Comparison of ENCODE assay signal across 8 cellular contexts in genomic region chr6:39088331-39088730, GRCh38. TPM values are rescaled to one million over a fixed set of nuclear protein-coding genes. Genes with fewer than 3 reads are reported as not detected.
A peak's percentile ranks its signal among the peaks of the same experiment; 100 is the strongest.
DNase-seq lines count a peak whose midpoint lies in the region; ATAC-seq and TF ChIP-seq lines count a peak whose summit lies in the region.

No MANE protein-coding gene starts in this region.

- TF ChIP-seq CTCF in mammary epithelial cell (conservative IDR thresholded peaks at IDR 0.05 in 1 of 2, IDR thresholded peaks at IDR 0.05 in 1 of 2; ENCODE audit: extremely low read depth in 1 of 2, insufficient read depth in 1 of 2, low read depth in 1 of 2, low read length in 2 of 2) (no peak), psoas muscle (IDR thresholded peaks at IDR 0.05) (peak; percentile 40)

- no peak overlapping the region for H2AFZ ChIP-seq in mammary epithelial cell (ENCODE audit: low read depth, low read length)

- CTCF ChIA-PET in mammary epithelial cell (lab: Charles Lee; ENCODE audit: low non-redundant PET): no interaction called here

- no peak overlapping the region for H3K4me3 ChIP-seq in mammary epithelial cell (replicated peaks in 1 of 3; ENCODE audit: insufficient read depth in 1 of 3, low read depth in 2 of 3, low read length in 3 of 3)
- H3K4me3 ChIP-seq in SJCRH30: no peak overlapping the region
- no peak overlapping the region for H3K4me3 ChIP-seq in psoas muscle

- H3K4me1 ChIP-seq in mammary epithelial cell (ENCODE audit: insufficient read depth, low read length) (no peaks in the 10 kb centered on the region), SJCRH30 (no peaks in the 10 kb centered on the region), psoas muscle (peaks cover 31% of the 10 kb centered on the region)

- H3K36me3 ChIP-seq in mammary epithelial cell (ENCODE audit: insufficient read depth, low read length) (no peaks in the 10 kb centered on the region), SJCRH30 (no peaks in the 10 kb centered on the region), psoas muscle (ENCODE audit: insufficient read depth in 1 of 2, low read depth in 1 of 2) (no peaks in the 10 kb centered on the region)

- 75% methylated on average over 4 of the region's 4 CpGs for WGBS in mammary epithelial cell (ENCODE audit: low coverage, missing lambda C conversion rate)
- 3 to 7% (median 6%) methylated on average over 4 of the region's 4 CpGs for WGBS in psoas muscle, 3 donors

- intact Hi-C loops in mammary epithelial cell (cut with micrococcal nuclease) (no loop called here), psoas muscle (cut with DNase I) (loop anchor here (5.0 to 10.0 kb wide), 2 partner anchors 216 to 224 kb away; partner anchors contain the start of gene KCNK17 (in 1 of the 2))

- no TSS peak for BruUV-seq in mammary epithelial cell (replicated peaks; lab: Mats Ljungman, UMichigan)

- H3K9ac ChIP-seq in mammary epithelial cell (ENCODE audit: insufficient read depth, low read length): no peak overlapping the region

- no peaks in the 10 kb centered on the region for H3K9me3 ChIP-seq in mammary epithelial cell (replicated peaks; ENCODE audit: insufficient read depth, low read length)
- no peaks in the 10 kb centered on the region for H3K9me3 ChIP-seq in SJCRH30 (replicated peaks)
- no peaks in the 10 kb centered on the region for H3K9me3 ChIP-seq in psoas muscle

- no peak overlapping the region for H3K27ac ChIP-seq in mammary epithelial cell (ENCODE audit: insufficient read depth, low read depth, low read length)
- no peak overlapping the region for H3K27ac ChIP-seq in SJCRH30
- no peak overlapping the region for H3K27ac ChIP-seq in psoas muscle

- dilution Hi-C loops in mammary epithelial cell (cut with HindIII; ENCODE audit: low sequenced_read_pairs): no loop called here

- no peaks in the 10 kb centered on the region for H4K20me1 ChIP-seq in mammary epithelial cell (ENCODE audit: insufficient read depth, low read length)

- in situ Hi-C loops in T47D (cut with HindIII; ENCODE audit: low pct_unique_long_range_greater_than_20kb, low sequenced_read_pairs) (no loop called here), mammary epithelial cell (cut with MboI; ENCODE audit: low sequenced_read_pairs in 2 of 2) (no loop called here)

- ATAC-seq in psoas muscle (peak; percentile 71 to 87 (median 83)), GM21390 (IDR thresholded peaks at IDR 0.05; ENCODE audit: unreplicated experiment) (no peak)

- H3K79me2 ChIP-seq in mammary epithelial cell (ENCODE audit: insufficient read depth, low read length): no peaks in the 10 kb centered on the region

- H3K4me2 ChIP-seq in mammary epithelial cell (ENCODE audit: insufficient read depth, low read depth, low read length): no peak overlapping the region

- no peaks in the 10 kb centered on the region for H3K27me3 ChIP-seq in mammary epithelial cell (ENCODE audit: insufficient read depth, low read length)
- peaks cover 13% of the 10 kb centered on the region; the same call in 1 of the 2 replicates for H3K27me3 ChIP-seq in SJCRH30
- H3K27me3 ChIP-seq in psoas muscle (ENCODE audit: insufficient read depth in 3 of 3, low read length in 2 of 3): no peaks in the 10 kb centered on the region

- DNase-seq in T47D (ENCODE audit: low read depth in 1 of 2, low spot score in 1 of 2) (peak; percentile 77 to 86), mammary epithelial cell (no peak), SJCRH30 (peak; percentile 48 to 64), globus pallidus (ENCODE audit: low spot score) (peak; percentile 31), psoas muscle (peak in 1 of 2 donors; percentile 22)
- no peak for DNase-seq in stimulated activated CD4-positive, alpha-beta T cell treated with anti-CD3 and anti-CD28 coated beads, Interleukin-2, amount 100 ng/mL, for 48 hours
- DNase-seq in activated T-cell treated with anti-CD3 and anti-CD28 coated beads, Interleukin-2, amount 50 U/mL, for 1 hour: no peak

RNA-seq across cellular contexts. Expression of gene SAYSD1, which starts 26.7 kb away (rescaled TPM):
- total RNA-seq in mammary epithelial cell (10 to 100 TPM in 1 of 2 donors, 1 to 10 TPM in 1; 9.0 to 14.3 TPM), psoas muscle (1 to 10 TPM; 4.8 to 8.2 (median 5.5) TPM)
- polyA plus RNA-seq in mammary epithelial cell (7.2 TPM), psoas muscle (10 to 100 TPM in 1 of 3 donors, 1 to 10 TPM in 2; 5.4 to 12.4 (median 9.2) TPM)
- polyA minus RNA-seq in mammary epithelial cell: 6.0 TPM
- 18.1 and 20.3 TPM in 2 replicates for total RNA-seq in SJCRH30 (2014; rRNA removed; shearing (Covaris generic))

RNA-seq across cellular contexts. Expression of gene GLP1R, which starts 39.8 kb away (rescaled TPM):
- total RNA-seq in mammary epithelial cell (under 1 TPM in 1 of 2 donors, not detected in 1; under 0.01 TPM), psoas muscle (not detected)
- polyA plus RNA-seq in mammary epithelial cell (not detected), psoas muscle (not detected)
- not detected for polyA minus RNA-seq in mammary epithelial cell
- total RNA-seq in SJCRH30 (2014; rRNA removed; shearing (Covaris generic)): not detected in 2 replicates

Comparison
In these comparisons a context has a peak if more than half of its experiments do, and no peak if none do; other contexts are left out.
1. DNase-seq: peak in T47D (2 of 2), SJCRH30 (2 of 2) and globus pallidus (single experiment); none in mammary epithelial cell (single experiment), stimulated activated CD4-positive, alpha-beta T cell treated with anti-CD3 and anti-CD28 coated beads, Interleukin-2, amount 100 ng/mL, for 48 hours (0 of 2) and activated T-cell treated with anti-CD3 and anti-CD28 coated beads, Interleukin-2, amount 50 U/mL, for 1 hour (single experiment).